ENCODE assay signal across 1 cellular context in genomic region chr2:240946046-240946445, GRCh38.
TF ChIP-seq lines count a peak whose summit lies in the region.

No MANE protein-coding gene starts in this region.

TF ChIP-seq in SK-N-SH, 30 proteins besides CTCF, POLR2A, EP300 and RAD21 (continued from another document):
- no peak for TF ChIP-seq ZBTB33 (IDR thresholded peaks at IDR 0.05; ENCODE audit: borderline replicate concordance, low read depth)
- no peak for TF ChIP-seq NFIC (IDR thresholded peaks at IDR 0.05; ENCODE audit: borderline replicate concordance)
- TF ChIP-seq TAF1 (IDR thresholded peaks at IDR 0.05; ENCODE audit: borderline replicate concordance, low read depth, low read length), result no peak
- no peak for TF ChIP-seq CHD2 (IDR thresholded peaks at IDR 0.05; ENCODE audit: low read length, partially characterized antibody)
- TF ChIP-seq RFX5 (IDR thresholded peaks at IDR 0.05; ENCODE audit: low read length), result no peak
- no peak for TF ChIP-seq USF2 (IDR thresholded peaks at IDR 0.05; ENCODE audit: borderline replicate concordance, low read depth, low read length)
- no peak for TF ChIP-seq JUND (IDR thresholded peaks at IDR 0.05)
